Comparison of ENCODE assay signal across 8 cellular contexts in genomic region chr1:39955547-39956539, GRCh38. TPM values are rescaled to one million over a fixed set of nuclear protein-coding genes. Genes with fewer than 3 reads are reported as not detected.
A peak's percentile ranks its signal among the peaks of the same experiment; 100 is the strongest.
DNase-seq lines count a peak whose midpoint lies in the region; ATAC-seq and TF ChIP-seq lines count a peak whose summit lies in the region.

No MANE protein-coding gene starts in this region.

- TF ChIP-seq CTCF in brain (conservative IDR thresholded peaks at IDR 0.05): no peak

- CTCF ChIA-PET in HEK293T (lab: Yijun Ruan, JAX): interaction anchor here (0.7 to 1.8 kb wide), 7 partner anchors 18 to 166 kb away, joined by 3 to 15 read pairs (median 5); partner anchors contain the start of gene MYCL

- no peak for ATAC-seq in HG03457 (IDR thresholded peaks at IDR 0.05; ENCODE audit: unreplicated experiment)

- H3K4me1 Mint-ChIP-seq in T-helper 2 cell treated with Interferon-gamma antibody and Interleukin-4, amounts not matched to agents 5 μg/mL and 100 μg/mL, for 36 hours (ENCODE audit: low read depth): peaks cover 17% of the 10 kb centered on the region
- H3K4me1 Mint-ChIP-seq in brain: peaks cover 80% of the 10 kb centered on the region

- H3K27me3 Mint-ChIP-seq in T-helper 2 cell treated with Interferon-gamma antibody and Interleukin-4, amounts not matched to agents 5 μg/mL and 100 μg/mL, for 36 hours (ENCODE audit: low read depth): peaks cover 11% of the 10 kb centered on the region
- H3K27me3 Mint-ChIP-seq in brain: no peaks in the 10 kb centered on the region

- H3K4me3 Mint-ChIP-seq in T-helper 2 cell treated with Interferon-gamma antibody and Interleukin-4, amounts not matched to agents 5 μg/mL and 100 μg/mL, for 36 hours: peak overlapping the region; percentile 96
- H3K4me3 Mint-ChIP-seq in brain: peak overlapping the region; percentile 93 to 98 (median 95)

- no peaks in the 10 kb centered on the region for H3K36me3 Mint-ChIP-seq in T-helper 2 cell treated with Interferon-gamma antibody and Interleukin-4, amounts not matched to agents 5 μg/mL and 100 μg/mL, for 36 hours (ENCODE audit: low read depth)
- peaks cover 12% of the 10 kb centered on the region for H3K36me3 Mint-ChIP-seq in brain

- DNase-seq in GM03348 (ENCODE audit: low spot score) (peak; percentile 72), HEK293T (ENCODE audit: extremely low spot score) (peak; percentile 45), NCI-H1092 (lab: John Stamatoyannopoulos, UW) (peak; percentile 97), kidney glomerular epithelial cell (lab: John Stamatoyannopoulos, UW) (peak; percentile 76)
- DNase-seq in T-helper 2 cell treated with Interferon-gamma antibody and Interleukin-4, amounts not matched to agents 5 μg/mL and 100 μg/mL, for 36 hours (ENCODE audit: low spot score): peak; percentile 78
- DNase-seq in stimulated activated CD4-positive, alpha-beta T cell treated with anti-CD3 and anti-CD28 coated beads, Interleukin-4, amount 100 ng/mL, for 4 hours: peak; percentile 44 to 77

- POLR2A ChIA-PET in HEK293T (lab: Yijun Ruan, JAX): interaction anchor here (0.8 to 1.7 kb wide), 6 partner anchors 13 to 217 kb away, joined by 3 to 6 read pairs (median 4); partner anchors contain the start of gene PPIE

- H3K27ac Mint-ChIP-seq in T-helper 2 cell treated with Interferon-gamma antibody and Interleukin-4, amounts not matched to agents 5 μg/mL and 100 μg/mL, for 36 hours: peak overlapping the region; percentile 76
- peak overlapping the region; percentile 74 to 92 (median 84) for H3K27ac Mint-ChIP-seq in brain

- no peaks in the 10 kb centered on the region for H3K9me3 Mint-ChIP-seq in T-helper 2 cell treated with Interferon-gamma antibody and Interleukin-4, amounts not matched to agents 5 μg/mL and 100 μg/mL, for 36 hours
- no peaks in the 10 kb centered on the region for H3K9me3 Mint-ChIP-seq in brain

TF ChIP-seq in HEK293T, 16 proteins besides CTCF, POLR2A, EP300 and RAD21:
- TF ChIP-seq FOXK2 (IDR thresholded peaks at IDR 0.05): no peak
- peak; percentile 43; the same call in 1 of the 2 replicates for TF ChIP-seq L3MBTL2 (conservative IDR thresholded peaks at IDR 0.05)

RNA-seq across cellular contexts. Expression of gene MFSD2A, which starts 0.9 kb away (rescaled TPM):
- 20.9 TPM for polyA plus RNA-seq in brain (ENCODE audit: insufficient read depth, low read depth, low replicate concordance)

RNA-seq across cellular contexts. Expression of gene MYCL, which starts 54.1 kb away (rescaled TPM):
- 7.1 TPM for polyA plus RNA-seq in brain (ENCODE audit: insufficient read depth, low read depth, low replicate concordance)

Comparison
In these comparisons a context has a peak if more than half of its experiments do, and no peak if none do; other contexts are left out.
1. DNase-seq: peak in every context shown above with its lines; median percentile 97 in NCI-H1092; 78 in T-helper 2 cell treated with Interferon-gamma antibody and Interleukin-4, amounts not matched to agents 5 μg/mL and 100 μg/mL, for 36 hours; 76 in kidney glomerular epithelial cell; 72 in GM03348; 60 in stimulated activated CD4-positive, alpha-beta T cell treated with anti-CD3 and anti-CD28 coated beads, Interleukin-4, amount 100 ng/mL, for 4 hours; 45 in HEK293T.